ENCODE assay signal across 8 cellular contexts in genomic region chr11:134139873-134140331, GRCh38.
DNase-seq lines count a peak whose midpoint lies in the region; ATAC-seq, FAIRE-seq and TF ChIP-seq lines count a peak whose summit lies in the region.

No MANE protein-coding gene starts in this region.

- TF ChIP-seq POLR2A in GM12892 (IDR thresholded peaks at IDR 0.05; ENCODE audit: low read depth, low read length), result no peak
- TF ChIP-seq POLR2A in adrenal gland (IDR thresholded peaks at IDR 0.05), result no peak

- WGBS in adrenal gland, 4 donors, result 37 to 45% (median 41%) methylated on average over 9 to 10 of the region's 10 CpGs
- WGBS in heart right ventricle, 2 donors, result 42 to 43% methylated on average over 10 of the region's 10 CpGs

- peak; percentile 78 for DNase-seq in AG08396 (ENCODE audit: low spot score)
- DNase-seq in GM12892 (ENCODE audit: insufficient read length), result no peak
- DNase-seq in HTR-8/SVneo (ENCODE audit: insufficient read length, low spot score), result peak; percentile 63
- peak; percentile 81 for DNase-seq in OCI-M1 (lab: John Stamatoyannopoulos, UW)
- DNase-seq in adrenal gland, result peak; percentile 63 to 92 (median 80)
- peak in 1 of 2 donors; percentile 82 for DNase-seq in heart right ventricle
- peak; percentile 96 for DNase-seq in pons (ENCODE audit: low spot score)
- DNase-seq in effector CD4-positive, alpha-beta T cell, result no peak

- H3K27me3 ChIP-seq in adrenal gland (no peaks in the 10 kb centered on the region), heart right ventricle (no peaks in the 10 kb centered on the region)

- peak; percentile 81 for FAIRE-seq in GM12892 (lab: Jason Lieb, UNC)
- FAIRE-seq in HTR-8/SVneo (lab: Jason Lieb, UNC), result peak; percentile 58

- H3K27ac ChIP-seq in adrenal gland (peak overlapping the region in 2 of 5 donors; percentile 38 to 74), heart right ventricle (peak overlapping the region in 4 of 10 donors; percentile 27 to 45 (median 44))

- peak; percentile 86 to 94 (median 92) for ATAC-seq in heart right ventricle

- intact Hi-C loops in adrenal gland (cut with DNase I), result loop anchor here (2.0 to 10.0 kb wide), 4 partner anchors 89 to 213 kb away; no protein-coding TSS in a partner anchor
- intact Hi-C loops in heart right ventricle (cut with DNase I), result loop anchor here (1.0 to 10.0 kb wide), 10 partner anchors 73 to 215 kb away; partner anchors contain the start of genes JAM3 (in 1 of the 10), NCAPD3 (in 1 of the 10) and VPS26B (in 1 of the 10)

- H3K4me3 ChIP-seq in adrenal gland (no peak overlapping the region), heart right ventricle (no peak overlapping the region)

- TF ChIP-seq CTCF in adrenal gland (IDR thresholded peaks at IDR 0.05), result peak; percentile 83 to 95 (median 93)
- TF ChIP-seq CTCF in heart right ventricle (IDR thresholded peaks at IDR 0.05), result peak; percentile 83 to 95 (median 91)

- H3K9me3 ChIP-seq in adrenal gland (replicated peaks in 1 of 3), result no peaks in the 10 kb centered on the region
- no peaks in the 10 kb centered on the region for H3K9me3 ChIP-seq in heart right ventricle

- H3K4me1 ChIP-seq in adrenal gland (replicated peaks in 1 of 2) (peaks cover 0 to 9% of the 10 kb centered on the region in 2 donors), heart right ventricle (peaks cover 0 to 18% (median 11%) of the 10 kb centered on the region in 9 donors)

- H3K36me3 ChIP-seq in adrenal gland (replicated peaks in 1 of 2) (peaks cover 0 to 7% of the 10 kb centered on the region in 2 donors), heart right ventricle (peaks cover 0 to 38% (median 0%) of the 10 kb centered on the region in 9 donors)

Comparison
In these comparisons a context has a peak if more than half of its experiments do, and no peak if none do; other contexts are left out.
1. DNase-seq: peak in AG08396 (single experiment), HTR-8/SVneo (single experiment), OCI-M1 (single experiment), adrenal gland (7 of 7) and pons (single experiment); none in GM12892 (single experiment) and effector CD4-positive, alpha-beta T cell (single experiment).